ENCODE assay signal across 23 cellular contexts in genomic region chr20:44336725-44337380, GRCh38. TPM values are rescaled to one million over a fixed set of nuclear protein-coding genes. Genes with fewer than 3 reads are reported as not detected.
"Had no signal": no experiment of that assay in that cellular context is flagged by ENCODE, and none has a peak within 500 bp of the region (broad histone marks: within the 10 kb centered on the region; RNA-seq: fewer than 3 reads in every experiment).

R3HDML (plus strand) TSS chr20:44337043; CDS start chr20:44337158, 115 bp downstream.

- H3K4me1 ChIP-seq: ascending aorta had no signal

- FAIRE-seq: bronchial epithelial cell, endometrium had no signal

- H3K9me3 ChIP-seq: ascending aorta had no signal

- H3K27me3 ChIP-seq: ascending aorta had no signal

- DNase-seq: activated CD4-positive, alpha-beta T cell treated with anti-CD3 and anti-CD28 coated beads for 1 hour; activated gamma-delta T cell; activated T-cell treated with anti-CD3 and anti-CD28 coated beads, Interleukin-2, amount 50 U/mL, for 72 hours; cerebellar nuclear complex; cortex of kidney; erythroblast; foreskin melanocyte; hypothalamus; natural killer cell; nucleus accumbens; stimulated activated CD4-positive, alpha-beta T cell treated with anti-CD3 and anti-CD28 coated beads, Interleukin-4, amount 100 ng/mL, for 4 hours; stimulated activated naive CD4-positive, alpha-beta T cell had no signal

- ATAC-seq: activated T-cell treated with anti-CD3 and anti-CD28 coated beads, Interleukin-2, amount 50 U/mL, for 72 hours; natural killer cell; sciatic nerve had no signal

- H3K4me3 Mint-ChIP-seq: activated naive CD4-positive, alpha-beta T cell treated with anti-CD3 and anti-CD28 coated beads, Interleukin-2, amount 50 U/mL, for 24 hours; activated T-cell treated with anti-CD3 and anti-CD28 coated beads, Interleukin-2, amount 50 U/mL, for 72 hours; natural killer cell; T-helper 1 cell treated with Interleukin-12 subunit alpha and Interleukin-12 subunit beta and Interleukin-4 antibody, amounts not matched to agents 30 μg/mL and 1 μg/mL, for 36 hours had no signal

- H3K4me1 Mint-ChIP-seq: activated naive CD4-positive, alpha-beta T cell treated with anti-CD3 and anti-CD28 coated beads, Interleukin-2, amount 50 U/mL, for 24 hours; natural killer cell had no signal

- H3K27ac ChIP-seq: ascending aorta, VCaP had no signal

- H3K27me3 Mint-ChIP-seq: activated naive CD4-positive, alpha-beta T cell treated with anti-CD3 and anti-CD28 coated beads, Interleukin-2, amount 50 U/mL, for 24 hours had no signal

- H3K9me3 Mint-ChIP-seq: activated naive CD4-positive, alpha-beta T cell treated with anti-CD3 and anti-CD28 coated beads, Interleukin-2, amount 50 U/mL, for 24 hours; activated T-cell treated with anti-CD3 and anti-CD28 coated beads, Interleukin-2, amount 50 U/mL, for 72 hours; natural killer cell; T-helper 1 cell treated with Interleukin-12 subunit alpha and Interleukin-12 subunit beta and Interleukin-4 antibody, amounts not matched to agents 30 μg/mL and 1 μg/mL, for 36 hours had no signal

- H3K27ac Mint-ChIP-seq: activated naive CD4-positive, alpha-beta T cell treated with anti-CD3 and anti-CD28 coated beads, Interleukin-2, amount 50 U/mL, for 24 hours; activated T-cell treated with anti-CD3 and anti-CD28 coated beads, Interleukin-2, amount 50 U/mL, for 72 hours; natural killer cell; T-helper 1 cell treated with Interleukin-12 subunit alpha and Interleukin-12 subunit beta and Interleukin-4 antibody, amounts not matched to agents 30 μg/mL and 1 μg/mL, for 36 hours had no signal

- H3K4me3 ChIP-seq: ascending aorta had no signal

- H3K36me3 ChIP-seq: ascending aorta had no signal

- H3K36me3 Mint-ChIP-seq: activated naive CD4-positive, alpha-beta T cell treated with anti-CD3 and anti-CD28 coated beads, Interleukin-2, amount 50 U/mL, for 24 hours; natural killer cell had no signal

RNA-seq across cellular contexts. Expression of gene R3HDML, which starts in this region (rescaled TPM):
- total RNA-seq: activated CD8-positive, alpha-beta memory T cell treated with anti-CD3 and anti-CD28 coated beads for 36 hours; activated T-cell treated with anti-CD3 and anti-CD28 coated beads, Interleukin-2, amount 50 U/mL, for 72 hours; ascending aorta; bronchial epithelial cell; lower leg skin; natural killer cell; sciatic nerve; urinary bladder had no signal
- polyA plus RNA-seq: adipose tissue, urinary bladder had no signal
